Comparison of ENCODE assay signal across 18 cellular contexts in genomic region chr19:7788178-7788932, GRCh38. TPM values are rescaled to one million over a fixed set of nuclear protein-coding genes. Genes with fewer than 3 reads are reported as not detected.
DNase-seq lines count a peak whose midpoint lies in the region; ATAC-seq and TF ChIP-seq lines count a peak whose summit lies in the region.
"Had no signal": no experiment of that assay in that cellular context is flagged by ENCODE, and none has a peak within 500 bp of the region (broad histone marks: within the 10 kb centered on the region; RNA-seq: fewer than 3 reads in every experiment).

No MANE protein-coding gene starts in this region.

- no peak overlapping the region for H3K27ac ChIP-seq in neuronal stem cell (replicated peaks; ENCODE audit: low read length)
- H3K27ac ChIP-seq in PC-9 = no peak overlapping the region
- H3K27ac ChIP-seq: tibial artery, VCaP had no signal

- no peak overlapping the region for H3K23ac ChIP-seq in neuronal stem cell (ENCODE audit: low read depth, low read length, poor library complexity)

- no peaks in the 10 kb centered on the region for H3K79me2 ChIP-seq in PC-9 (ENCODE audit: low read depth)

- peak overlapping the region; percentile 79 for H2AK5ac ChIP-seq in neuronal stem cell (ENCODE audit: low read depth, low read length)

- peak overlapping the region; percentile 47 for H3K14ac ChIP-seq in neuronal stem cell (ENCODE audit: low read length)

- H3K9ac ChIP-seq in iPS-15b (ENCODE audit: low read depth, low read length) = no peak overlapping the region
- H3K9ac ChIP-seq in neuronal stem cell (ENCODE audit: low read depth, low read length, poor library complexity) = no peak overlapping the region

- peak overlapping the region; percentile 47 for H2AFZ ChIP-seq in neuronal stem cell (ENCODE audit: low read length)
- H2AFZ ChIP-seq in PC-9 = no peak overlapping the region

- no peak overlapping the region for H2BK5ac ChIP-seq in neuronal stem cell (ENCODE audit: low read length)

- H3K18ac ChIP-seq in neuronal stem cell (ENCODE audit: low read length) = peak overlapping the region; percentile 90

- intact Hi-C loops in PC-9 (cut with micrococcal nuclease; ENCODE audit: unreplicated experiment) = no loop called here

- peak overlapping the region; percentile 73 for H2BK12ac ChIP-seq in neuronal stem cell (ENCODE audit: low read length)

- H3K36me3 ChIP-seq in iPS-15b (ENCODE audit: control insufficient read depth, insufficient read depth, low read length) = no peaks in the 10 kb centered on the region
- no peaks in the 10 kb centered on the region for H3K36me3 ChIP-seq in neuronal stem cell (replicated peaks in 1 of 2; ENCODE audit: control insufficient read depth in 2 of 2, insufficient read depth in 2 of 2, low read length in 2 of 2)
- H3K36me3 ChIP-seq in PC-9 (ENCODE audit: low read depth) = no peaks in the 10 kb centered on the region
- H3K36me3 ChIP-seq: BE2C, tibial artery had no signal

- H3K4me3 ChIP-seq in iPS-15b (ENCODE audit: low read depth, low read length) (peak overlapping the region; percentile 77), neuronal stem cell (ENCODE audit: low read length in 2 of 2) (peak overlapping the region in 1 of 2 donors; percentile 42), PC-9 (no peak overlapping the region)
- H3K4me3 ChIP-seq: tibial artery had no signal

- in situ Hi-C loops in G401 (cut with HindIII; ENCODE audit: low sequenced_read_pairs) = no loop called here

- peak overlapping the region; percentile 31 for H2BK120ac ChIP-seq in neuronal stem cell (ENCODE audit: low read depth, low read length)

- DNase-seq in G401 (ENCODE audit: low spot score) = peak; percentile 56
- DNase-seq in NCI-H69 (lab: John Stamatoyannopoulos, UW) = peak; percentile 26
- DNase-seq in neuronal stem cell (ENCODE audit: low spot score) = no peak
- DNase-seq in PC-9 = no peak
- DNase-seq in NCI-H2081 treated with DMSO at 0.1 percent for 48 hours (lab: John Stamatoyannopoulos, UW) = no peak
- no peak for DNase-seq in superior temporal gyrus (ENCODE audit: extremely low spot score)
- DNase-seq: activated CD8-positive, alpha-beta memory T cell treated with anti-CD3 and anti-CD28 coated beads, Interleukin-2, amount 50 U/mL, for 4 hours; activated naive CD8-positive, alpha-beta T cell treated with anti-CD3 and anti-CD28 coated beads, Interleukin-2, amount 10 ng/mL, durations not matched to agents 7 days and 5 days; BE2C; HFFc6; NCI-H2227 treated with DMSO at 0.1 percent for 48 hours; OCI-M1; tibial artery had no signal

- TF ChIP-seq CTCF in PC-9 (conservative IDR thresholded peaks at IDR 0.05) = no peak

- CTCF ChIA-PET in PC-9 (lab: Charles Lee) = interaction anchor here (0.6 kb wide), 1 partner anchor 83 kb away, joined by 4 read pairs; no protein-coding TSS in a partner anchor

- POLR2A ChIA-PET in PC-9 (lab: Charles Lee; ENCODE audit: unreplicated experiment) = no interaction called here

- peaks cover 4% of the 10 kb centered on the region for H3K79me1 ChIP-seq in neuronal stem cell (ENCODE audit: low read depth, low read length)

- no peaks in the 10 kb centered on the region for H3K9me2 ChIP-seq in PC-9 (ENCODE audit: insufficient read depth)

- no CpG with 5 or more reads among the region's 67 CpGs for WGBS in neuronal stem cell (ENCODE audit: extremely low coverage in 2 of 2, insufficient read length in 2 of 2, insufficient replicate concordance in 1 of 2), 2 donors

- H3K9me3 ChIP-seq in iPS-15b (ENCODE audit: control insufficient read depth, insufficient read depth, low read length) (no peaks in the 10 kb centered on the region), neuronal stem cell (replicated peaks in 1 of 2; ENCODE audit: control insufficient read depth in 2 of 2, insufficient read depth in 1 of 2, low read depth in 1 of 2, low read length in 2 of 2) (peaks cover 5 to 8% of the 10 kb centered on the region in 2 donors), PC-9 (ENCODE audit: insufficient read depth, low read depth) (peaks cover 4% of the 10 kb centered on the region; the same call in 1 of the 2 replicates)
- H3K9me3 ChIP-seq: BE2C had no signal

- H4K20me1 ChIP-seq in PC-9 (ENCODE audit: insufficient read depth) = no peaks in the 10 kb centered on the region

- H4K91ac ChIP-seq in neuronal stem cell (ENCODE audit: low read depth, low read length, poor library complexity) = no peak overlapping the region

- H3K4me1 ChIP-seq in iPS-15b (ENCODE audit: control insufficient read depth, insufficient read depth, low read length) (no peaks in the 10 kb centered on the region), neuronal stem cell (ENCODE audit: control insufficient read depth in 2 of 2, insufficient read depth in 1 of 2, low read depth in 1 of 2, low read length in 2 of 2) (peaks cover 0 to 13% of the 10 kb centered on the region in 2 donors), PC-9 (replicated peaks; ENCODE audit: insufficient read depth) (peaks cover 38% of the 10 kb centered on the region)
- H3K4me1 ChIP-seq: BE2C had no signal

- no TSS peak for BruUV-seq in PC-9 (replicated peaks; lab: Mats Ljungman, UMichigan)

- peak overlapping the region; percentile 87 for H2BK15ac ChIP-seq in neuronal stem cell (ENCODE audit: low read length)

- H3K27me3 ChIP-seq in iPS-15b (ENCODE audit: control insufficient read depth, insufficient read depth, low read length) = peaks cover 36% of the 10 kb centered on the region
- H3K27me3 ChIP-seq in neuronal stem cell (ENCODE audit: control insufficient read depth in 3 of 3, insufficient read depth in 3 of 3, low read depth in 1 of 3, low read length in 3 of 3) = peaks cover 16 to 60% (median 40%) of the 10 kb centered on the region in 3 experiments
- no peaks in the 10 kb centered on the region for H3K27me3 ChIP-seq in PC-9 (ENCODE audit: insufficient read depth, low read depth)

- no peak overlapping the region for H3K4ac ChIP-seq in neuronal stem cell (ENCODE audit: low read length)

- H4K8ac ChIP-seq in neuronal stem cell (ENCODE audit: low read depth, low read length) = no peak overlapping the region

- H3F3A ChIP-seq in PC-9 (ENCODE audit: insufficient read depth, low read depth) = peaks cover 44% of the 10 kb centered on the region

- H3K4me2 ChIP-seq in neuronal stem cell (ENCODE audit: insufficient read depth, low read length, poor library complexity, severe bottlenecking) (peak overlapping the region; percentile 62), PC-9 (no peak overlapping the region)

- no peak for ATAC-seq in HG03159 (IDR thresholded peaks at IDR 0.05; ENCODE audit: unreplicated experiment)

RNA-seq across cellular contexts. Expression of gene CLEC4M, which starts 25.3 kb away (rescaled TPM):
- not detected in 2 replicates for total RNA-seq in G401 (2014; rRNA removed; shearing (Covaris generic))
- polyA plus RNA-seq in neuronal stem cell (2013, experiment 1 of 2) = not detected
- not detected for polyA plus RNA-seq in neuronal stem cell (2013, experiment 2 of 2)
- not detected in 2 replicates for total RNA-seq in PC-9 (2021)
- total RNA-seq: activated naive CD8-positive, alpha-beta T cell treated with anti-CD3 and anti-CD28 coated beads, Interleukin-2, amount 10 ng/mL, durations not matched to agents 7 days and 5 days; chondrocyte; HFFc6 had no signal

RNA-seq across cellular contexts. Expression of gene CD209, which starts 41.0 kb away (rescaled TPM):
- not detected in 2 replicates for total RNA-seq in G401 (2014; rRNA removed; shearing (Covaris generic))
- polyA plus RNA-seq in neuronal stem cell (2013, experiment 1 of 2) = not detected
- not detected for polyA plus RNA-seq in neuronal stem cell (2013, experiment 2 of 2)
- total RNA-seq in PC-9 (2021) = not detected in 2 replicates
- total RNA-seq: chondrocyte, HFFc6, progenitor cell of endocrine pancreas had no signal

RNA-seq across cellular contexts. Expression of gene EVI5L, which starts 41.7 kb away (rescaled TPM):
- total RNA-seq in G401 (2014; rRNA removed; shearing (Covaris generic)) = 19.0 and 24.5 TPM in 2 replicates
- polyA plus RNA-seq in neuronal stem cell (2013, experiment 1 of 2) = 7.4 TPM
- 7.5 TPM for polyA plus RNA-seq in neuronal stem cell (2013, experiment 2 of 2)
- 13.1 and 19.2 TPM in 2 replicates for total RNA-seq in PC-9 (2021)

RNA-seq across cellular contexts. Expression of gene CLEC4G, which starts 56.4 kb away (rescaled TPM):
- total RNA-seq in G401 (2014; rRNA removed; shearing (Covaris generic)) = not detected in 2 replicates
- polyA plus RNA-seq in neuronal stem cell (2013, experiment 1 of 2) = not detected
- polyA plus RNA-seq in neuronal stem cell (2013, experiment 2 of 2) = not detected
- not detected in 2 replicates for total RNA-seq in PC-9 (2021)
- total RNA-seq: activated naive CD8-positive, alpha-beta T cell treated with anti-CD3 and anti-CD28 coated beads, Interleukin-2, amount 10 ng/mL, durations not matched to agents 7 days and 5 days; chondrocyte; HFFc6; progenitor cell of endocrine pancreas had no signal

Comparison
In these comparisons a context has a peak if more than half of its experiments do, and no peak if none do; other contexts are left out.
1. DNase-seq: peak in G401 (single experiment) and NCI-H69 (single experiment); none in neuronal stem cell (single experiment), PC-9 (0 of 2), NCI-H2081 treated with DMSO at 0.1 percent for 48 hours (single experiment) and superior temporal gyrus (single experiment).